In genomic region chr14:34479694-34480093, GRCh38 we compare ENCODE assay signal across 25 cellular contexts.
"Had no signal": no experiment of that assay in that cellular context is flagged by ENCODE, and none has a peak within 500 bp of the region (broad histone marks: within the 10 kb centered on the region; RNA-seq: fewer than 3 reads in every experiment).

No MANE protein-coding gene starts in this region.

- H3K79me2 ChIP-seq: hepatocyte had no signal

- H3K27ac Mint-ChIP-seq: immature natural killer cell, mesothelial cell of epicardium had no signal

- FAIRE-seq: colon, endothelial cell of umbilical vein, frontal cortex, kidney had no signal

- H3K36me3 Mint-ChIP-seq: immature natural killer cell, mesothelial cell of epicardium had no signal

- H3K4me2 ChIP-seq: hepatocyte had no signal

- H3K36me3 ChIP-seq: esophagus muscularis mucosa, gastroesophageal sphincter, heart left ventricle, left ventricle myocardium inferior, lower lobe of right lung had no signal

- H3K9me3 ChIP-seq: esophagus muscularis mucosa, gastroesophageal sphincter, heart left ventricle, left ventricle myocardium inferior, lower lobe of right lung, mucosa of descending colon had no signal

- H3K27me3 ChIP-seq: dorsolateral prefrontal cortex, esophagus muscularis mucosa, foreskin keratinocyte, gastroesophageal sphincter, heart left ventricle, hepatocyte had no signal

- H2AFZ ChIP-seq: hepatocyte had no signal

- H3K27ac ChIP-seq: coronary artery, dorsolateral prefrontal cortex, esophagus muscularis mucosa, foreskin keratinocyte, gastroesophageal sphincter, heart left ventricle, hepatocyte, left ventricle myocardium inferior, lower lobe of right lung had no signal

- H3K9me3 Mint-ChIP-seq: immature natural killer cell had no signal

- H3K4me3 Mint-ChIP-seq: immature natural killer cell, mesothelial cell of epicardium had no signal

- H3K4me1 Mint-ChIP-seq: immature natural killer cell, mesothelial cell of epicardium had no signal

- DNase-seq: dermis blood vessel endothelial cell; effector CD4-positive, alpha-beta T cell; effector memory CD4-positive, alpha-beta T cell; foreskin keratinocyte; heart left ventricle; hypothalamus; immature natural killer cell; islet precursor cell; kidney; kidney glomerular epithelial cell; left colon; left ventricle myocardium inferior; lower lobe of right lung; mesenchymal stem cell; mucosa of descending colon had no signal

- H3K4me1 ChIP-seq: esophagus muscularis mucosa, foreskin keratinocyte, gastroesophageal sphincter, heart left ventricle, left ventricle myocardium inferior, lower lobe of right lung had no signal

- H3K4me3 ChIP-seq: coronary artery, dorsolateral prefrontal cortex, esophagus muscularis mucosa, gastroesophageal sphincter, heart left ventricle, hepatocyte, left ventricle myocardium inferior, lower lobe of right lung, mucosa of descending colon had no signal

- ATAC-seq: foreskin keratinocyte, gastroesophageal sphincter, heart left ventricle, left colon, left lobe of liver, lower lobe of right lung, mucosa of descending colon had no signal
